ENCODE assay signal across 24 cellular contexts in the genomic region with DNA sequence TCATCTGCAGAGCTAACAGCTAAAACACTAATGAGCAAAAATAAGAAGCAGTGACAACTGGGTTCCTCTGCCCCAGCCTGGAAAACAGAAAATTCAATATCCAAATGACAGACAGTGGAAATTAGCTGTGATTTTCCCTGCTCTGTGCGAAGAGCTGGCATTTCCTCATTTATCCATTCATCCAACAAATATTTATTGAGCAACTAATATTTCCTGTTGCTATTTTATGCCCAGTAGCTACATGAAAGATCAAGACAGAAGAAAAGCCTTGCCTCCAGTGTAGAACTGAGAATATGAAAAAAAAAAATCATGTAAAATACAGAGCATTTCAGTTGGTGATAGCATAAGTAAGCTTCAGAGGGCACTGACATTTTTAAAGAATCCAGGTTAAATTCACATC.
DNase-seq lines count a peak whose midpoint lies in the region; ATAC-seq, FAIRE-seq and TF ChIP-seq lines count a peak whose summit lies in the region.
"Had no signal": no experiment of that assay in that cellular context is flagged by ENCODE, and none has a peak within 500 bp of the region (broad histone marks: within the 10 kb centered on the region; RNA-seq: fewer than 3 reads in every experiment).

No MANE protein-coding gene starts in this region.

- no peak for TF ChIP-seq CTCF in AG10803 (conservative IDR thresholded peaks at IDR 0.05; ENCODE audit: low read length)
- no peak for TF ChIP-seq CTCF in bronchial epithelial cell (IDR thresholded peaks at IDR 0.05; ENCODE audit: insufficient read depth, low read length, severe bottlenecking)
- TF ChIP-seq CTCF in fibroblast of pulmonary artery (IDR thresholded peaks at IDR 0.05; ENCODE audit: low read length, missing control alignments), result no peak
- TF ChIP-seq CTCF in GM23338 (conservative IDR thresholded peaks at IDR 0.05; ENCODE audit: low read depth in 2 of 2), result no peak

- no peak overlapping the region for H3K4me3 Mint-ChIP-seq in GM23338

- peak; percentile 41 for DNase-seq in AG10803 (ENCODE audit: low read depth)
- DNase-seq in HCEC 1CT, result peak; percentile 68
- DNase-seq in bronchial epithelial cell (ENCODE audit: low read depth), result peak; percentile 78
- DNase-seq in fibroblast of pulmonary artery (ENCODE audit: low read depth), result peak; percentile 33
- DNase-seq in superior temporal gyrus (ENCODE audit: extremely low spot score), result no peak
- DNase-seq in GM23338 (ENCODE audit: low spot score), result no peak
- DNase-seq in AML-193 (lab: John Stamatoyannopoulos, UW), result no peak
- DNase-seq: 8988T, BE2C, MM.1S, NCI-H1048, NCI-H1436, NCI-H187 treated with DMSO at 0.1 percent for 48 hours, NCI-H2107, NCI-H2227 treated with DMSO at 0.1 percent for 48 hours, NCI-H510A, NCI-H748 treated with DMSO at 0.1 percent for 48 hours, PC-9, RPMI8226, SIG-M5, SK-N-SH had no signal

- H3K27me3 ChIP-seq in bronchial epithelial cell (ENCODE audit: control insufficient read depth, insufficient read depth, low read length) (no peaks in the 10 kb centered on the region), GM23338 (ENCODE audit: insufficient read depth) (no peaks in the 10 kb centered on the region)
- H3K27me3 ChIP-seq: BE2C had no signal

- H3K9me2 ChIP-seq in GM23338 (ENCODE audit: insufficient read depth), result no peaks in the 10 kb centered on the region; the same call in 1 of the 2 replicates
- H3K9me2 ChIP-seq: SK-N-SH had no signal

- peaks cover 2% of the 10 kb centered on the region for H3K27me3 Mint-ChIP-seq in GM23338 (ENCODE audit: insufficient read depth, low read depth, poor library complexity)

- no peaks in the 10 kb centered on the region for H3K4me1 Mint-ChIP-seq in GM23338

- no peak overlapping the region for H2AFZ ChIP-seq in GM23338
- H2AFZ ChIP-seq: PC-9 had no signal

- H3K79me2 ChIP-seq in GM23338 (replicated peaks; ENCODE audit: insufficient read depth), result no peaks in the 10 kb centered on the region

- no peak overlapping the region for H3K4me3 ChIP-seq in AG10803 (ENCODE audit: low read length)
- no peak overlapping the region for H3K4me3 ChIP-seq in bronchial epithelial cell (ENCODE audit: low read depth, low read length)
- no peak overlapping the region for H3K4me3 ChIP-seq in fibroblast of pulmonary artery (replicated peaks; ENCODE audit: low read depth, low read length)
- H3K4me3 ChIP-seq in GM23338, result no peak overlapping the region
- H3K4me3 ChIP-seq: GM12878, HAP-1, K562, PC-9 had no signal

- ATAC-seq in GM23338, result no peak
- ATAC-seq: GM12878, K562 had no signal

- no peaks in the 10 kb centered on the region for H3K9me3 Mint-ChIP-seq in GM23338

- no peak for FAIRE-seq in bronchial epithelial cell (lab: Jason Lieb, UNC)
- FAIRE-seq: GM12878, K562 had no signal

- H3K36me3 ChIP-seq in bronchial epithelial cell (ENCODE audit: control insufficient read depth, insufficient read depth, low read length), result no peaks in the 10 kb centered on the region
- no peaks in the 10 kb centered on the region for H3K36me3 ChIP-seq in GM23338 (ENCODE audit: insufficient read depth)
- H3K36me3 ChIP-seq: BE2C, HAP-1 had no signal

- no peaks in the 10 kb centered on the region for H4K20me1 ChIP-seq in GM23338 (replicated peaks; ENCODE audit: insufficient read depth)

- no peaks in the 10 kb centered on the region for H3K36me3 Mint-ChIP-seq in GM23338 (ENCODE audit: low read depth)

- no peak overlapping the region for H3K27ac Mint-ChIP-seq in GM23338

- H3K4me1 ChIP-seq in GM23338 (ENCODE audit: insufficient read depth), result no peaks in the 10 kb centered on the region
- H3K4me1 ChIP-seq: BE2C had no signal

- H3K27ac ChIP-seq in GM23338 (ENCODE audit: low read depth), result no peak overlapping the region
- H3K27ac ChIP-seq: PC-9 had no signal

- no peak overlapping the region for H3K4me2 ChIP-seq in GM23338
- H3K4me2 ChIP-seq: PC-9, SK-N-SH had no signal

- H3F3A ChIP-seq in GM23338 (replicated peaks; ENCODE audit: low read depth), result no peaks in the 10 kb centered on the region

TF ChIP-seq in GM23338, 12 proteins besides CTCF, POLR2A, EP300 and RAD21:
- TF ChIP-seq EZH2phosphoT487 (IDR thresholded peaks at IDR 0.05; ENCODE audit: unreplicated experiment) (no peak), CREB1 (CRISPR knock-in tag; IDR thresholded peaks at IDR 0.05; ENCODE audit: low read depth) (no peak), POLR2AphosphoS5 (IDR thresholded peaks at IDR 0.05; ENCODE audit: low read depth) (no peak), ETS1 (IDR thresholded peaks at IDR 0.05) (no peak), JUNB (IDR thresholded peaks at IDR 0.05; ENCODE audit: unreplicated experiment) (no peak), ZNF331 (CRISPR knock-in tag; IDR thresholded peaks at IDR 0.05; ENCODE audit: low read depth) (no peak)

Comparison
In these comparisons a context has a peak if more than half of its experiments do, and no peak if none do; other contexts are left out.
1. DNase-seq: peak in AG10803 (single experiment), HCEC 1CT (single experiment), bronchial epithelial cell (single experiment) and fibroblast of pulmonary artery (single experiment); none in superior temporal gyrus (single experiment), GM23338 (single experiment) and AML-193 (0 of 2).